In genomic region chr19:47729468-47729798, GRCh38 we compare ENCODE assay signal across 8 cellular contexts. TPM values are rescaled to one million over a fixed set of nuclear protein-coding genes. Genes with fewer than 3 reads are reported as not detected.
A peak's percentile ranks its signal among the peaks of the same experiment; 100 is the strongest.
DNase-seq lines count a peak whose midpoint lies in the region; ATAC-seq and TF ChIP-seq lines count a peak whose summit lies in the region.

No MANE protein-coding gene starts in this region.

- TF ChIP-seq CTCF in 22Rv1 (IDR thresholded peaks at IDR 0.05) (no peak), astrocyte of the cerebellum (IDR thresholded peaks at IDR 0.05; ENCODE audit: low read depth, low read length, missing control alignments) (no peak)

- peak overlapping the region; percentile 81 for H3K27ac Mint-ChIP-seq in stimulated activated effector memory CD8-positive, alpha-beta T cell treated with anti-CD3 and anti-CD28 coated beads, Interleukin-12 subunit alpha, Interleukin-12 subunit beta, amount 100 ng/mL, for 72 hours

- peak overlapping the region; percentile 63 for H3K4me3 Mint-ChIP-seq in stimulated activated effector memory CD8-positive, alpha-beta T cell treated with anti-CD3 and anti-CD28 coated beads, Interleukin-12 subunit alpha, Interleukin-12 subunit beta, amount 100 ng/mL, for 72 hours

- peak; percentile 50 for ATAC-seq in stimulated activated effector memory CD8-positive, alpha-beta T cell treated with anti-CD3 and anti-CD28 coated beads, Interleukin-12 subunit alpha, Interleukin-12 subunit beta, amount 100 ng/mL, for 72 hours
- no peak for ATAC-seq in HG03139 (IDR thresholded peaks at IDR 0.05; ENCODE audit: unreplicated experiment)

- H3K4me3 ChIP-seq in astrocyte of the cerebellum (ENCODE audit: low read depth, low read length): peak overlapping the region; percentile 25

- DNase-seq in HT1080 (ENCODE audit: low read depth) (peak; percentile 93), astrocyte of the cerebellum (ENCODE audit: low read depth) (no peak), iPS-NIHi11 (ENCODE audit: low spot score) (peak; percentile 56), CD1c-positive myeloid dendritic cell (ENCODE audit: extremely low spot score) (no peak), NCI-H2196 (lab: John Stamatoyannopoulos, UW; ENCODE audit: unreplicated experiment) (no peak)
- no peak for DNase-seq in stimulated activated effector memory CD8-positive, alpha-beta T cell treated with anti-CD3 and anti-CD28 coated beads, Interleukin-12 subunit alpha, Interleukin-12 subunit beta, amount 100 ng/mL, for 72 hours (ENCODE audit: low spot score in 2 of 2)

- H3K27ac ChIP-seq in 22Rv1: peak overlapping the region; percentile 98

- no peaks in the 10 kb centered on the region for H3K36me3 Mint-ChIP-seq in stimulated activated effector memory CD8-positive, alpha-beta T cell treated with anti-CD3 and anti-CD28 coated beads, Interleukin-12 subunit alpha, Interleukin-12 subunit beta, amount 100 ng/mL, for 72 hours

- in situ Hi-C loops in astrocyte of the cerebellum (cut with HindIII; ENCODE audit: low sequenced_read_pairs): no loop called here

- H3K4me1 Mint-ChIP-seq in stimulated activated effector memory CD8-positive, alpha-beta T cell treated with anti-CD3 and anti-CD28 coated beads, Interleukin-12 subunit alpha, Interleukin-12 subunit beta, amount 100 ng/mL, for 72 hours: peaks cover 18% of the 10 kb centered on the region

- no peaks in the 10 kb centered on the region for H3K9me3 Mint-ChIP-seq in stimulated activated effector memory CD8-positive, alpha-beta T cell treated with anti-CD3 and anti-CD28 coated beads, Interleukin-12 subunit alpha, Interleukin-12 subunit beta, amount 100 ng/mL, for 72 hours

RNA-seq across cellular contexts. Expression of gene NOP53, which starts 15.9 kb away (rescaled TPM):
- total RNA-seq in HT1080 (2014; rRNA removed; shearing (Covaris generic)): 87.2 and 111 TPM in 2 replicates
- 274 and 285 TPM in 2 replicates for polyA plus RNA-seq in HT1080 (2015; cell fraction: cytosol; rRNA removed)
- 162 and 173 TPM in 2 replicates for polyA plus RNA-seq in HT1080 (2015; cell fraction: nucleus; rRNA removed)

RNA-seq across cellular contexts. Expression of gene EHD2, which starts 16.2 kb away (rescaled TPM):
- total RNA-seq in HT1080 (2014; rRNA removed; shearing (Covaris generic)): 28.4 and 36.2 TPM in 2 replicates
- polyA plus RNA-seq in HT1080 (2015; cell fraction: cytosol; rRNA removed): 84.3 and 101 TPM in 2 replicates
- polyA plus RNA-seq in HT1080 (2015; cell fraction: nucleus; rRNA removed): 108 and 118 TPM in 2 replicates

RNA-seq across cellular contexts. Expression of gene SELENOW, which starts 49.1 kb away (rescaled TPM):
- total RNA-seq in HT1080 (2014; rRNA removed; shearing (Covaris generic)): 124 and 165 TPM in 2 replicates
- 174 and 278 TPM in 2 replicates for polyA plus RNA-seq in HT1080 (2015; cell fraction: cytosol; rRNA removed)
- 47.1 and 57.5 TPM in 2 replicates for polyA plus RNA-seq in HT1080 (2015; cell fraction: nucleus; rRNA removed)

Comparison
In these comparisons a context has a peak if more than half of its experiments do, and no peak if none do; other contexts are left out.
1. DNase-seq: peak in HT1080 (single experiment) and iPS-NIHi11 (single experiment); none in astrocyte of the cerebellum (single experiment), stimulated activated effector memory CD8-positive, alpha-beta T cell treated with anti-CD3 and anti-CD28 coated beads, Interleukin-12 subunit alpha, Interleukin-12 subunit beta, amount 100 ng/mL, for 72 hours (0 of 2), CD1c-positive myeloid dendritic cell (single experiment) and NCI-H2196 (single experiment).